ENCODE assay signal across 1 cellular context in the genomic region with DNA sequence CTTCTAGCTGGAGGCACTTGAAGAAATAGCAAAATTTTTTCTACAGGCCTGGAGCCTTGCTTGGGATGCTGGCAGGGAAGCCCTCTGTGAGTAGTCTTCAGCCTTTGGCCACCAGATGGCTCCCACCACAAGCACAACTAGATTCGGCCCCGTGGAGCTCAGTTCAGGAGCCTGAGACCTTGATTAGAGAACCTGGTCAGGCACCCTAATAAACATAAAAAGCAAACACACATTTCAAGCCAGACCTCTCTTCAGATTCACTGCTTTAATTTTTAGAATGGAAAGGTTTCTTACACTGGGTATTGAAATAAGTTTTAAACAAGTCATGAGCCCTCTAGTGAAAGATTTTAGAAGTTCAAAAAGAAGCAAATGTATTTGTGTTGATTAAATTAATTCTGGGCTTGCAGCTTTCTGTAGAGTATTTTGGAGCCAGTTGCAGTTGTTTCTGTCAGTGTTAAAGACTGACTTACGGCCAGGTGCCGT.
TF ChIP-seq lines count a peak whose summit lies in the region.

No MANE protein-coding gene starts in this region.

TF ChIP-seq in IMR-90, 13 proteins besides CTCF, POLR2A, EP300 and RAD21 (continued from another document):
- TF ChIP-seq CEBPB (IDR thresholded peaks at IDR 0.05; ENCODE audit: low read depth, low read length): no peak
- TF ChIP-seq CHD1 (IDR thresholded peaks at IDR 0.05; ENCODE audit: low read depth, low read length): no peak
- TF ChIP-seq BHLHE40 (IDR thresholded peaks at IDR 0.05; ENCODE audit: low read depth, low read length): no peak
- TF ChIP-seq, protein P1, sequence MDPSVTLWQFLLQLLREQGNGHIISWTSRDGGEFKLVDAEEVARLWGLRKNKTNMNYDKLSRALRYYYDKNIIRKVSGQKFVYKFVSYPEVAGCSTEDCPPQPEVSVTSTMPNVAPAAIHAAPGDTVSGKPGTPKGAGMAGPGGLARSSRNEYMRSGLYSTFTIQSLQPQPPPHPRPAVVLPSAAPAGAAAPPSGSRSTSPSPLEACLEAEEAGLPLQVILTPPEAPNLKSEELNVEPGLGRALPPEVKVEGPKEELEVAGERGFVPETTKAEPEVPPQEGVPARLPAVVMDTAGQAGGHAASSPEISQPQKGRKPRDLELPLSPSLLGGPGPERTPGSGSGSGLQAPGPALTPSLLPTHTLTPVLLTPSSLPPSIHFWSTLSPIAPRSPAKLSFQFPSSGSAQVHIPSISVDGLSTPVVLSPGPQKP (IDR thresholded peaks at IDR 0.05; ENCODE audit: borderline replicate concordance, low read depth, low read length): no peak
